9 cellular contexts compared by ENCODE assay signal in the genomic region with DNA sequence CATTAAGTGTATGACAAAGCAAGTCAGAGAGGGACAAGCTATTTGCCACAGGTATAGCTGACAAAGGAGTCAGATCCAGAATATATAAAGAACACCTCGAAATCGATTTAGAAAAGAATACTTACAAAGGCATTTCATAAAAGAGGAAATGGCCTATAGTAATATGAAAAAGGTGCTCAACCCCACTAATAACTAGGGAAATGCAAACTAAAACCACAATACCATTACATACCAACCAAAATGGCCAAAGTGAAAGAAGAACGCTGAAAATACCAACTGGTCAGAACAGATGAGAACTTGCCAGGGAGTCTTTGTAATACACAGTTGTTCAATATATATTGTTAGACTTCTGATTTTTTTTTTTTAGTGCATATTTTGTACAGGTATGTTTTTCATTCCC.
DNase-seq lines count a peak whose midpoint lies in the region; ATAC-seq and TF ChIP-seq lines count a peak whose summit lies in the region.
"Had no signal": no experiment of that assay in that cellular context is flagged by ENCODE, and none has a peak within 500 bp of the region (broad histone marks: within the 10 kb centered on the region; RNA-seq: fewer than 3 reads in every experiment).

No MANE protein-coding gene starts in this region.

- POLR2A ChIA-PET in CD8-positive, alpha-beta memory T cell (lab: Charles Lee): interaction anchor here (0.7 to 1.2 kb wide), 2 partner anchors 33 to 146 kb away, joined by 5 read pairs; no protein-coding TSS in a partner anchor

- no peaks in the 10 kb centered on the region for H3K27me3 Mint-ChIP-seq in CD8-positive, alpha-beta memory T cell

- no peak overlapping the region; the same call in 1 of the 2 replicates for H3K9ac ChIP-seq in MM.1S (ENCODE audit: low read length)

- peaks cover 35 to 52% (median 50%) of the 10 kb centered on the region in 3 donors for H3K4me1 Mint-ChIP-seq in CD8-positive, alpha-beta memory T cell

- H3K79me2 ChIP-seq in MM.1S (ENCODE audit: low read length): no peaks in the 10 kb centered on the region

- H3K9me3 Mint-ChIP-seq in CD8-positive, alpha-beta memory T cell: no peaks in the 10 kb centered on the region

- DNase-seq in CD8-positive, alpha-beta memory T cell: no peak
- DNase-seq in MM.1S (peak; percentile 66), middle frontal gyrus (ENCODE audit: extremely low spot score, low spot score) (no peak), hepatic stellate cell (ENCODE audit: low spot score) (no peak), NCI-H2196 treated with DMSO at 0.1 percent for 48 hours (lab: John Stamatoyannopoulos, UW; ENCODE audit: unreplicated experiment) (no peak)
- DNase-seq in stimulated activated CD4-positive, alpha-beta T cell treated with anti-CD3 and anti-CD28 coated beads, Interleukin-4, amount 100 ng/mL, for 4 hours: no peak

- CTCF ChIA-PET in CD8-positive, alpha-beta memory T cell (lab: Charles Lee): interaction anchor here (0.7 to 4.1 kb wide), 6 partner anchors 10 to 545 kb away, joined by 3 to 19 read pairs (median 3); partner anchors contain the start of gene CDC42SE2

- H3K9me2 ChIP-seq in MM.1S (replicated peaks; ENCODE audit: insufficient read depth, low read length): no peaks in the 10 kb centered on the region

- H4K20me1 ChIP-seq in MM.1S (ENCODE audit: insufficient read depth, low read length): no peaks in the 10 kb centered on the region

- no peak overlapping the region for H2AFZ ChIP-seq in MM.1S (ENCODE audit: low read length)

- H3K4me1 ChIP-seq in CD8-positive, alpha-beta memory T cell (ENCODE audit: insufficient read depth, low read length): peaks cover 25% of the 10 kb centered on the region
- peaks cover 16% of the 10 kb centered on the region for H3K4me1 ChIP-seq in MM.1S (ENCODE audit: low read length)
- H3K4me1 ChIP-seq: Caco-2 had no signal

- peaks cover 4% of the 10 kb centered on the region for H3K36me3 ChIP-seq in CD8-positive, alpha-beta memory T cell (ENCODE audit: insufficient read depth, low read length)
- H3K36me3 ChIP-seq in MM.1S (replicated peaks; ENCODE audit: insufficient read depth, low read length): peaks cover 1% of the 10 kb centered on the region; the same call in 1 of the 2 replicates

- ATAC-seq in GM19025 (IDR thresholded peaks at IDR 0.05; ENCODE audit: low read depth, unreplicated experiment) (peak; percentile 63), HG02852 (IDR thresholded peaks at IDR 0.05; ENCODE audit: unreplicated experiment) (peak; percentile 64)

- peak overlapping the region; percentile 57 to 93 (median 88) for H3K27ac Mint-ChIP-seq in CD8-positive, alpha-beta memory T cell

- no peaks in the 10 kb centered on the region for H3K9me3 ChIP-seq in CD8-positive, alpha-beta memory T cell (ENCODE audit: low read length)
- H3K9me3 ChIP-seq in MM.1S (replicated peaks; ENCODE audit: insufficient read depth, low read length): no peaks in the 10 kb centered on the region
- H3K9me3 ChIP-seq: Caco-2 had no signal

- H3K36me3 Mint-ChIP-seq in CD8-positive, alpha-beta memory T cell: peaks cover 0 to 14% (median 4%) of the 10 kb centered on the region in 3 donors

- H3F3A ChIP-seq in MM.1S (ENCODE audit: insufficient read depth, low read length): peaks cover 11% of the 10 kb centered on the region

- peak overlapping the region; percentile 72 for H3K4me2 ChIP-seq in MM.1S (ENCODE audit: low read depth, low read length)

- H3K27ac ChIP-seq in CD8-positive, alpha-beta memory T cell (ENCODE audit: low read depth, low read length): no peak overlapping the region
- H3K27ac ChIP-seq in MM.1S (ENCODE audit: low read length): peak overlapping the region; percentile 39; the same call in 1 of the 2 replicates

- no peak for TF ChIP-seq CTCF in MM.1S (IDR thresholded peaks at IDR 0.05; ENCODE audit: low read length)

- no peaks in the 10 kb centered on the region for H3K27me3 ChIP-seq in CD8-positive, alpha-beta memory T cell (ENCODE audit: insufficient read depth, low read length, poor library complexity, severe bottlenecking)
- no peaks in the 10 kb centered on the region for H3K27me3 ChIP-seq in MM.1S (replicated peaks; ENCODE audit: insufficient read depth, low read length)

- no peak overlapping the region for H3K4me3 ChIP-seq in CD8-positive, alpha-beta memory T cell (ENCODE audit: low read length)
- peak overlapping the region; percentile 22 for H3K4me3 ChIP-seq in MM.1S (ENCODE audit: low read length)

- peak overlapping the region in 5 of 7 donors; percentile 52 to 77 (median 69) for H3K4me3 Mint-ChIP-seq in CD8-positive, alpha-beta memory T cell
